ENCODE assay signal across 1 cellular context in the genomic region with DNA sequence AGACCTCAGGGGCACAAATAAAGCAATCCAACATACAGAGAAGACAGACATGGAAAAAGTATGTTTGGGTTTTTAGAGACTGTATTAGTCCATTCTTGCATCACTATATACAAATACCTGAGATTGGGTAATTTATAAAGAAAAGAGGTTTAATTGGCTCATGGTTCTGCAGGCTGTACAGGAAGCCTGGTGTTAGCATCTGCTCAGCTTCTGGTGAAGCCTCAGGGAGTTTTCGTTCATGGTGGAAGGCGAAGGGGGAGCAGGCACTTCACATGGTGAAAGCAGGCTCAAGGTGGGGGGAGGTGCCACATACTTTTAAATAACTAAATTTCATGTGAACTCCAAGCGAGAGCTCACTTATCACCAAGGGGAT.
TF ChIP-seq lines count a peak whose summit lies in the region.

No MANE protein-coding gene starts in this region.

TF ChIP-seq in K562, 482 proteins besides CTCF, POLR2A, EP300 and RAD21:
- TF ChIP-seq ZNF766 (CRISPR knock-in tag; conservative IDR thresholded peaks at IDR 0.05) (0 out of 2 replicates have a peak, but pooled peaks have one; percentile 39), TRIM24 (IDR thresholded peaks at IDR 0.05) (peak; percentile 68 to 69; a peak in 3 of 4 replicates), TRIM28 (IDR thresholded peaks at IDR 0.05) (no peak), ZFP1 (CRISPR knock-in tag; IDR thresholded peaks at IDR 0.05) (no peak), CEBPG (CRISPR knock-in tag; IDR thresholded peaks at IDR 0.05) (no peak), CEBPG (tag; conservative IDR thresholded peaks at IDR 0.05 in 1 of 2, IDR thresholded peaks at IDR 0.05 in 1 of 2) (0 out of 4 replicates have a peak, but pooled peaks of 1 of the 2 experiments have one; percentile 19), ZNF133 (CRISPR knock-in tag; IDR thresholded peaks at IDR 0.05) (no peak), ILF3 (IDR thresholded peaks at IDR 0.05; ENCODE audit: borderline replicate concordance) (no peak), STAG1 (CRISPR knock-in tag; IDR thresholded peaks at IDR 0.05; ENCODE audit: borderline replicate concordance) (no peak), CXXC5 (CRISPR knock-in tag; IDR thresholded peaks at IDR 0.05) (no peak), ETS2 (tag; IDR thresholded peaks at IDR 0.05; ENCODE audit: borderline replicate concordance, poor library complexity, severe bottlenecking) (no peak), PYGO2 (tag; IDR thresholded peaks at IDR 0.05) (no peak), NFIX (CRISPR knock-in tag; IDR thresholded peaks at IDR 0.05; ENCODE audit: low read depth) (no peak), CHD2 (IDR thresholded peaks at IDR 0.05; ENCODE audit: low read depth, low read length) (no peak), ZNF175 (CRISPR knock-in tag; IDR thresholded peaks at IDR 0.05; ENCODE audit: low read depth) (no peak), TAF7 (tag; IDR thresholded peaks at IDR 0.05) (no peak), FOS (IDR thresholded peaks at IDR 0.05; ENCODE audit: extremely low read depth, insufficient read length) (no peak), ZNF316 (IDR thresholded peaks at IDR 0.05) (0 out of 2 replicates have a peak, but pooled peaks have one; percentile 8), ZNF764 (CRISPR knock-in tag; IDR thresholded peaks at IDR 0.05; ENCODE audit: low read depth) (no peak), GMEB1 (CRISPR knock-in tag; IDR thresholded peaks at IDR 0.05) (no peak), ARID1B (IDR thresholded peaks at IDR 0.05) (no peak), HMGXB4 (CRISPR knock-in tag; IDR thresholded peaks at IDR 0.05) (no peak)
- TF ChIP-seq, protein P1, sequence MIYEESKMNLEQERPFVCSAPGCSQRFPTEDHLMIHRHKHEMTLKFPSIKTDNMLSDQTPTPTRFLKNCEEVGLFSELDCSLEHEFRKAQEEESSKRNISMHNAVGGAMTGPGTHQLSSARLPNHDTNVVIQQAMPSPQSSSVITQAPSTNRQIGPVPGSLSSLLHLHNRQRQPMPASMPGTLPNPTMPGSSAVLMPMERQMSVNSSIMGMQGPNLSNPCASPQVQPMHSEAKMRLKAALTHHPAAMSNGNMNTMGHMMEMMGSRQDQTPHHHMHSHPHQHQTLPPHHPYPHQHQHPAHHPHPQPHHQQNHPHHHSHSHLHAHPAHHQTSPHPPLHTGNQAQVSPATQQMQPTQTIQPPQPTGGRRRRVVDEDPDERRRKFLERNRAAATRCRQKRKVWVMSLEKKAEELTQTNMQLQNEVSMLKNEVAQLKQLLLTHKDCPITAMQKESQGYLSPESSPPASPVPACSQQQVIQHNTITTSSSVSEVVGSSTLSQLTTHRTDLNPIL (CRISPR knock-in tag; IDR thresholded peaks at IDR 0.05), result no peak
- TF ChIP-seq, protein P2, sequence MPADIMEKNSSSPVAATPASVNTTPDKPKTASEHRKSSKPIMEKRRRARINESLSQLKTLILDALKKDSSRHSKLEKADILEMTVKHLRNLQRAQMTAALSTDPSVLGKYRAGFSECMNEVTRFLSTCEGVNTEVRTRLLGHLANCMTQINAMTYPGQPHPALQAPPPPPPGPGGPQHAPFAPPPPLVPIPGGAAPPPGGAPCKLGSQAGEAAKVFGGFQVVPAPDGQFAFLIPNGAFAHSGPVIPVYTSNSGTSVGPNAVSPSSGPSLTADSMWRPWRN (IDR thresholded peaks at IDR 0.05; ENCODE audit: low read depth), result no peak
- TF ChIP-seq, protein P3, sequence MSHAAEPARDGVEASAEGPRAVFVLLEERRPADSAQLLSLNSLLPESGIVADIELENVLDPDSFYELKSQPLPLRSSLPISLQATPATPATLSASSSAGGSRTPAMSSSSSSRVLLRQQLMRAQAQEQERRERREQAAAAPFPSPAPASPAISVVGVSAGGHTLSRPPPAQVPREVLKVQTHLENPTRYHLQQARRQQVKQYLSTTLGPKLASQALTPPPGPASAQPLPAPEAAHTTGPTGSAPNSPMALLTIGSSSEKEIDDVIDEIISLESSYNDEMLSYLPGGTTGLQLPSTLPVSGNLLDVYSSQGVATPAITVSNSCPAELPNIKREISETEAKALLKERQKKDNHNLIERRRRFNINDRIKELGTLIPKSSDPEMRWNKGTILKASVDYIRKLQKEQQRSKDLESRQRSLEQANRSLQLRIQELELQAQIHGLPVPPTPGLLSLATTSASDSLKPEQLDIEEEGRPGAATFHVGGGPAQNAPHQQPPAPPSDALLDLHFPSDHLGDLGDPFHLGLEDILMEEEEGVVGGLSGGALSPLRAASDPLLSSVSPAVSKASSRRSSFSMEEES (CRISPR knock-in tag; IDR thresholded peaks at IDR 0.05), result no peak
- TF ChIP-seq, protein P4, sequence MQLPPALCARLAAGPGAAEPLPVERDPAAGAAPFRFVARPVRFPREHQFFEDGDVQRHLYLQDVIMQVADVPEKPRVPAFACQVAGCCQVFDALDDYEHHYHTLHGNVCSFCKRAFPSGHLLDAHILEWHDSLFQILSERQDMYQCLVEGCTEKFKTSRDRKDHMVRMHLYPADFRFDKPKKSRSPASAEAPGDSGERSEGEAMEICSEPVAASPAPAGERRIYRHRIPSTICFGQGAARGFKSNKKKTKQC (CRISPR knock-in tag; IDR thresholded peaks at IDR 0.05), result no peak
